ENCODE assay signal across 24 cellular contexts in the genomic region with DNA sequence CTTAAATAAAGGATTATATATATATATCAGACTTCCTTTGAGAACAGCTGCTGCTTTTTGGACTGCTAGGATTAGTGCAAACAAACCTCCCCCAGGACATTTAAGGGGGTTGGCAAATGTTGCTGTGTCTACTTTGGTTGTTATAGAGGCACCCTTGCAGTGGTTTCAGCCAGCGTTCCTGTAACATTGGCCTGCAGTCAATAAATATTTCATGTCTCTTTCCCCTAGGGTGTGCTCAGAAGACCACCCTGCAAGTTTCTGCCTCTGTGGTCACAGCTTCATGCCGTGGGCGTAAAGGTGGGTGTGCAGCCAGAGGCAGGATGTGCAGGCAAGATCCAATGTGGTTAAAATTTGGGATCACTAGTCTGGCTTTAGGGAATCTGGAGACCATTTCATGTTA. TPM values are rescaled to one million over a fixed set of nuclear protein-coding genes. Genes with fewer than 3 reads are reported as not detected.
"Had no signal": no experiment of that assay in that cellular context is flagged by ENCODE, and none has a peak within 500 bp of the region (broad histone marks: within the 10 kb centered on the region; RNA-seq: fewer than 3 reads in every experiment).

No MANE protein-coding gene starts in this region.

- ATAC-seq: activated CD8-positive, alpha-beta T cell treated with anti-CD3 and anti-CD28 coated beads for 36 hours; activated T-helper 17 cell treated with anti-CD3 and anti-CD28 coated beads, Interleukin-2, amount 50 U/mL, for 72 hours; foreskin keratinocyte; naive thymus-derived CD8-positive, alpha-beta T cell; stimulated activated memory B cell treated with anti-CD40 and anti-IgM and Interleukin-4, amounts not matched to agents 10 μg/mL and 1 μg/mL and 100 μg/mL, for 72 hours; upper lobe of right lung; WTC11 had no signal

- H3K4me2 ChIP-seq: hepatocyte had no signal

- H3K36me3 Mint-ChIP-seq: activated naive CD8-positive, alpha-beta T cell treated with anti-CD3 and anti-CD28 coated beads for 36 hours; brain; naive thymus-derived CD8-positive, alpha-beta T cell; stimulated activated memory B cell treated with anti-CD40 and anti-IgM and Interleukin-4, amounts not matched to agents 10 μg/mL and 1 μg/mL and 100 μg/mL, for 72 hours; WTC11 had no signal

- H3K9me3 ChIP-seq: neutrophil, sigmoid colon, spleen, thoracic aorta, upper lobe of right lung had no signal

- H3K4me3 Mint-ChIP-seq: activated CD8-positive, alpha-beta T cell treated with anti-CD3 and anti-CD28 coated beads for 36 hours; activated naive CD8-positive, alpha-beta T cell treated with anti-CD3 and anti-CD28 coated beads for 36 hours; activated T-helper 17 cell treated with anti-CD3 and anti-CD28 coated beads, Interleukin-2, amount 50 U/mL, for 72 hours; brain; central memory CD8-positive, alpha-beta T cell; naive thymus-derived CD8-positive, alpha-beta T cell; stimulated activated memory B cell treated with anti-CD40 and anti-IgM and Interleukin-4, amounts not matched to agents 10 μg/mL and 1 μg/mL and 100 μg/mL, for 72 hours; WTC11 had no signal

- H3K9me3 Mint-ChIP-seq: activated CD8-positive, alpha-beta T cell treated with anti-CD3 and anti-CD28 coated beads for 36 hours; activated naive CD8-positive, alpha-beta T cell treated with anti-CD3 and anti-CD28 coated beads for 36 hours; activated T-helper 17 cell treated with anti-CD3 and anti-CD28 coated beads, Interleukin-2, amount 50 U/mL, for 72 hours; central memory CD8-positive, alpha-beta T cell; naive thymus-derived CD8-positive, alpha-beta T cell; stimulated activated memory B cell treated with anti-CD40 and anti-IgM and Interleukin-4, amounts not matched to agents 10 μg/mL and 1 μg/mL and 100 μg/mL, for 72 hours; WTC11 had no signal

- H3K4me1 ChIP-seq: foreskin keratinocyte, spleen, upper lobe of right lung had no signal

- H2AFZ ChIP-seq: hepatocyte had no signal

- H3K27me3 ChIP-seq: foreskin keratinocyte, hepatocyte, neutrophil, sigmoid colon, upper lobe of right lung had no signal

- DNase-seq: activated CD4-positive, alpha-beta T cell treated with anti-CD3 and anti-CD28 coated beads for 48 hours; activated CD8-positive, alpha-beta T cell treated with anti-CD3 and anti-CD28 coated beads for 36 hours; activated naive CD4-positive, alpha-beta T cell; activated naive CD8-positive, alpha-beta T cell treated with anti-CD3 and anti-CD28 coated beads for 36 hours; activated T-cell treated with anti-CD3 and anti-CD28 coated beads, Interleukin-2, amount 50 U/mL, for 1 hour; foreskin keratinocyte; mesendoderm; naive thymus-derived CD8-positive, alpha-beta T cell; sigmoid colon; spleen; stimulated activated CD4-positive, alpha-beta T cell treated with anti-CD3 and anti-CD28 coated beads, Interleukin-4, amount 100 ng/mL, for 4 hours; upper lobe of right lung had no signal

- H3K79me2 ChIP-seq: hepatocyte had no signal

- H3K4me1 Mint-ChIP-seq: activated naive CD8-positive, alpha-beta T cell treated with anti-CD3 and anti-CD28 coated beads for 36 hours; activated T-helper 17 cell treated with anti-CD3 and anti-CD28 coated beads, Interleukin-2, amount 50 U/mL, for 72 hours; brain; central memory CD8-positive, alpha-beta T cell; stimulated activated memory B cell treated with anti-CD40 and anti-IgM and Interleukin-4, amounts not matched to agents 10 μg/mL and 1 μg/mL and 100 μg/mL, for 72 hours; WTC11 had no signal

- H3K4me3 ChIP-seq: coronary artery, hepatocyte, sigmoid colon, spleen, thoracic aorta, upper lobe of right lung had no signal

- H3K27ac Mint-ChIP-seq: activated CD8-positive, alpha-beta T cell treated with anti-CD3 and anti-CD28 coated beads for 36 hours; activated naive CD8-positive, alpha-beta T cell treated with anti-CD3 and anti-CD28 coated beads for 36 hours; activated T-helper 17 cell treated with anti-CD3 and anti-CD28 coated beads, Interleukin-2, amount 50 U/mL, for 72 hours; brain; naive thymus-derived CD8-positive, alpha-beta T cell; stimulated activated memory B cell treated with anti-CD40 and anti-IgM and Interleukin-4, amounts not matched to agents 10 μg/mL and 1 μg/mL and 100 μg/mL, for 72 hours; WTC11 had no signal

- H3K36me3 ChIP-seq: neutrophil, sigmoid colon, spleen, thoracic aorta, upper lobe of right lung had no signal

- H3K27ac ChIP-seq: coronary artery, foreskin keratinocyte, hepatocyte, neutrophil, sigmoid colon, spleen, thoracic aorta, upper lobe of right lung had no signal

RNA-seq across cellular contexts. Expression of a gene that starts 28.9 kb away (rescaled TPM):
- total RNA-seq: activated CD8-positive, alpha-beta T cell treated with anti-CD3 and anti-CD28 coated beads for 36 hours; activated naive CD8-positive, alpha-beta T cell treated with anti-CD3 and anti-CD28 coated beads for 36 hours; activated T-helper 17 cell treated with anti-CD3 and anti-CD28 coated beads, Interleukin-2, amount 50 U/mL, for 72 hours; hepatocyte; naive thymus-derived CD8-positive, alpha-beta T cell; thoracic aorta; upper lobe of right lung; WTC11 had no signal

RNA-seq across cellular contexts. Expression of a gene that starts 40.2 kb away (rescaled TPM):
- total RNA-seq: activated CD8-positive, alpha-beta T cell treated with anti-CD3 and anti-CD28 coated beads for 36 hours; activated naive CD8-positive, alpha-beta T cell treated with anti-CD3 and anti-CD28 coated beads for 36 hours; epithelial cell of proximal tubule; foreskin keratinocyte; hepatocyte; lower leg skin; mucosa of gallbladder; naive thymus-derived CD8-positive, alpha-beta T cell; spleen; thoracic aorta; upper lobe of right lung; WTC11 had no signal
